Comparison of ENCODE assay signal across 8 cellular contexts in the genomic region with DNA sequence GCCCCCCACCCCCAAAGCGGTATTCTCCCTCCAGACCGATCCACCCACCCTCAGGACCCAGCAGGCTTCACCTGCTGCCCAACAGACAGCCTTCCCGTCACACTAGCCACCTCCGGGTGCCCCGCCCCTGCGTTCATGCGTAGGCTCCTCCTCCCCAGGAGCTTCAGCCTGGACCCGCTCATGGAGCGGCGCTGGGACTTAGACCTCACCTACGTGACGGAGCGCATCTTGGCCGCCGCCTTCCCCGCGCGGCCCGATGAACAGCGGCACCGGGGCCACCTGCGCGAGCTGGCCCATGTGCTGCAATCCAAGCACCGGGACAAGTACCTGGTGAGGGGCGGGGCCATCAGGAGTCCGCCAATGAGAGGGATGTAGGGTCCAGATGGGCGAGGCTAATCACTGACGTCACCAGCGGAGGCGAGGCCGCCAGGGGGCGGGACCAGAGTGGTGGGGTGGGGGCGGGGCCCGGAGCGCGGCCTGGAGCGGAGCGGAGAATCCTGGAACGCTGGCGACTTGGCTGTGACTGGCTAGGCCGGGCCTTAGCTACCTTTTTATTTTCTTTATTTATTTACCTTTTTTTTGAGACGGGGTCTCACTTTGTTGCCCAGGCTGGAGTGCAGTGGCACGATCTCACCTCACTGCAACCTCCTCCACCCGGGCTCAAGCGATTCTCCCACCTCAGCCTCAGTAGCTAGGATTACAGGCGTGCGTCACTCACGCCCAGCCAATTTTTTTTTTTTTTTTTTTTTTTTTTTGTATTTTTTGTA. TPM values are rescaled to one million over a fixed set of nuclear protein-coding genes. Genes with fewer than 3 reads are reported as not detected.
A peak's percentile ranks its signal among the peaks of the same experiment; 100 is the strongest.
DNase-seq lines count a peak whose midpoint lies in the region; ATAC-seq and TF ChIP-seq lines count a peak whose summit lies in the region.

No MANE protein-coding gene starts in this region.

- TF ChIP-seq CTCF in 22Rv1 (IDR thresholded peaks at IDR 0.05) (no peak), kidney epithelial cell (IDR thresholded peaks at IDR 0.05; ENCODE audit: insufficient read depth, low read length, poor library complexity, severe bottlenecking) (no peak)

- DNase-seq in NCI-H2196 (lab: John Stamatoyannopoulos, UW; ENCODE audit: unreplicated experiment): peak; percentile 96
- DNase-seq in activated CD4-positive, alpha-beta T cell treated with anti-CD3 and anti-CD28 coated beads for 1 hour: peak; percentile 88
- DNase-seq in cerebellum (ENCODE audit: low spot score): peak; percentile 97
- DNase-seq in kidney epithelial cell (ENCODE audit: low read depth): peak; percentile 67
- DNase-seq in stimulated activated CD4-positive, alpha-beta T cell treated with anti-CD3 and anti-CD28 coated beads, Interleukin-15, amount 100 ng/mL, for 24 hours: peak; percentile 96

- TF ChIP-seq POLR2A in GM18526 (IDR thresholded peaks at IDR 0.05; ENCODE audit: extremely low read depth, insufficient read length): peak; percentile 21

- peak overlapping the region; percentile 100 for H3K27ac ChIP-seq in 22Rv1

- peak; percentile 81 for ATAC-seq in HG03066 (IDR thresholded peaks at IDR 0.05; ENCODE audit: low read depth, unreplicated experiment)

- peak overlapping the region; percentile 50 for H3K4me3 ChIP-seq in kidney epithelial cell (ENCODE audit: low read depth, low read length)

- H3K36me3 ChIP-seq in kidney epithelial cell (ENCODE audit: control insufficient read depth, insufficient read depth, low read length): no peaks in the 10 kb centered on the region

- no peaks in the 10 kb centered on the region for H3K27me3 ChIP-seq in kidney epithelial cell (ENCODE audit: control insufficient read depth, insufficient read depth, low read length)

RNA-seq across cellular contexts. Expression of a gene that starts 4.4 kb away (rescaled TPM):
- total RNA-seq in cerebellum (26.7 TPM), kidney epithelial cell (3.8 and 10.1 TPM in 2 replicates)

RNA-seq across cellular contexts. Expression of a gene that starts 24.9 kb away (rescaled TPM):
- total RNA-seq in cerebellum: 16.0 TPM
- 32.0 and 32.3 TPM in 2 replicates for total RNA-seq in kidney epithelial cell

RNA-seq across cellular contexts. Expression of a gene that starts 43.2 kb away (rescaled TPM):
- total RNA-seq in cerebellum (5.5 TPM), kidney epithelial cell (21.4 and 33.7 TPM in 2 replicates)

RNA-seq across cellular contexts. Expression of a gene that starts 48.0 kb away (rescaled TPM):
- total RNA-seq in cerebellum (410 TPM), kidney epithelial cell (484 and 526 TPM in 2 replicates)

RNA-seq across cellular contexts. Expression of a gene that starts 49.0 kb away (rescaled TPM):
- total RNA-seq in cerebellum: 0.27 TPM
- total RNA-seq in kidney epithelial cell: 0.07 TPM in 1 of 2 replicates, not detected in the other

Comparison
In these comparisons a context has a peak if more than half of its experiments do, and no peak if none do; other contexts are left out.
1. Peak in every context shown above with its lines: DNase-seq, ATAC-seq, H3K4me3 ChIP-seq and H3K27ac ChIP-seq.